In the genomic region with DNA sequence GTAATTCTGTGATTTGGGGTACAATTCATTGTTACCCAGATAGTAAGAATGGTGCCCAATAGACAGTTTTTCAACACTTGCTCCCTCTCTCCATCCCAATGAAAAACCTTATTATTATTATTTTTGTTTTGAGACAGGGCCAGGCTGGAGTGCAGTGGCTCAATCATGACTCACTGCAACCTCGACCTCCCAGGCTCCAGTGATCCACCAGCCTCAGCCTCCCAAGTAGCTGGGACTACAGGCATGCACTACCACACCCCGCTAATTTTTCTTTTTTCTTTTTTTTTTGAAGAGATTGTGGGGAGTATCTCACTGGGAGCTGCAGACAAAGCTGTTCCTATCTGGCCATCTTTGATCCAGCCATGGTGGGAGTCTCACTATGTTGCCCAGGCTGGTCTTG, we compare ENCODE assay signal across 19 cellular contexts. TPM values are rescaled to one million over a fixed set of nuclear protein-coding genes. Genes with fewer than 3 reads are reported as not detected.
"Had no signal": no experiment of that assay in that cellular context is flagged by ENCODE, and none has a peak within 500 bp of the region (broad histone marks: within the 10 kb centered on the region; RNA-seq: fewer than 3 reads in every experiment).

No MANE protein-coding gene starts in this region.

- H3K27ac ChIP-seq: ascending aorta, colonic mucosa, dorsolateral prefrontal cortex, upper lobe of right lung had no signal

- H3K27me3 ChIP-seq: colonic mucosa, upper lobe of right lung had no signal

- H3K4me3 ChIP-seq: ascending aorta, colonic mucosa, dorsolateral prefrontal cortex, upper lobe of right lung had no signal

- ATAC-seq: activated naive CD4-positive, alpha-beta T cell treated with anti-CD3 and anti-CD28 coated beads, Interleukin-2, amount 50 U/mL, for 72 hours; activated T-helper 17 cell treated with anti-CD3 and anti-CD28 coated beads, Interleukin-2, amount 50 U/mL, for 72 hours; left ventricle myocardium superior; natural killer cell treated with Interleukin-12 subunit alpha and Interleukin-12 subunit beta and Interleukin-15 and Interleukin-18, amount 100 ng/mL, for 72 hours; right cardiac atrium; stimulated activated naive CD8-positive, alpha-beta T cell treated with anti-CD3 and anti-CD28 coated beads, Interleukin-15, Interleukin-2, amounts not matched to agents 100 U/mL and 50 U/mL, for 24 hours; upper lobe of right lung had no signal

- H3K4me1 ChIP-seq: ascending aorta, colonic mucosa, upper lobe of right lung had no signal

- H3K36me3 ChIP-seq: ascending aorta, colonic mucosa, upper lobe of right lung had no signal

- DNase-seq: activated CD4-positive, alpha-beta T cell treated with anti-CD3 and anti-CD28 coated beads for 1 hour; activated CD4-positive, alpha-beta T cell treated with anti-CD3 and anti-CD28 coated beads, Interleukin-2, amount 50 U/mL, for 1 hour; activated CD8-positive, alpha-beta memory T cell treated with anti-CD3 and anti-CD28 coated beads, Interleukin-2, amount 50 U/mL, for 4 hours; activated T-cell treated with anti-CD3 and anti-CD28 coated beads, Interleukin-2, amount 50 U/mL, for 24 hours; colonic mucosa; dorsolateral prefrontal cortex; foreskin fibroblast; immature natural killer cell; left ventricle myocardium superior; midbrain; right cardiac atrium; stimulated activated CD4-positive, alpha-beta T cell treated with anti-CD3 and anti-CD28 coated beads, Interleukin-4, amount 100 ng/mL, for 4 hours; stimulated activated naive CD8-positive, alpha-beta T cell treated with anti-CD3 and anti-CD28 coated beads, Interleukin-15, Interleukin-2, amounts not matched to agents 100 U/mL and 50 U/mL, for 24 hours; upper lobe of right lung had no signal

- H3K9me3 ChIP-seq: ascending aorta, colonic mucosa, upper lobe of right lung had no signal

RNA-seq across cellular contexts. Expression of gene TGFA, which starts 7.2 kb away (rescaled TPM):
- total RNA-seq: fibroblast of lung had no signal
